Comparison of ENCODE assay signal across 8 cellular contexts in the genomic region with DNA sequence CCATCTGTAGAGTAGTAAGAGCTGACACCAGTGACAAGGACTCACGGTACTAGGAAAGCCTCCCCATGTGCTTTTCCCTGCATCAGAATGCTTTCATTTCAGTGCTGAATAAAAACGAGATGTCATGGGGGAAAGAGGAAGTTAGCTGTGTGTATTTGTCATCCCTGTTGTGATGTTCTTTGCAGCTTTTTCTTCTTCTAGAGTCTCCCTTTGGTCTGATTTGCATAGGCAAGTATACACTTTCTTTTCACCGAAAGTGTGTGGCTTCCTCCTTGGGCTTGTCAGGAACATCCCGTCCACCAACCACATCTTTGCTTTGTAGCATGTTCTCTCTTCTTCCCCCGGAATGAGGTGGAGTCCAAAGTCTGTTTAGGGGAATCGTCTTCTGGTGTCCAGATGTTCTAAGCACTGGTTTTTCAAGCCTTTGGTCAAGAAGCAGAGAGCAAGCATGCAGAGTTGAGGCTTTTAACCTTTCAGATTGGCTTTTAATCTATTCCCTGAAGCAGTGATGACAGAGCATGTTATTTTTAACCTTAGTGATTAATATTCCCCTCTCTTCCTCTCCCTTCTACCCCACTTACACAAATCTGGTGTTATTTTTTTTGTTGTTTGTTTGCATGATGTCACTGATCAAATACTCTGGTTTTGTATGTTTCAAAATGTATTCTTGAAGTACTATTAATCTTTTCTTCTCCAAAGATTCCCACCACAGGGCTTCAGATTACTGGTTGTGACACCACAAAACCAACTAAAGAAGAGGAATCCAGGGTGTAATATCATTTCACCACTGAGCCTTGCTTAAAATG.
A peak's percentile ranks its signal among the peaks of the same experiment; 100 is the strongest.
DNase-seq lines count a peak whose midpoint lies in the region; ATAC-seq and TF ChIP-seq lines count a peak whose summit lies in the region.

No MANE protein-coding gene starts in this region.

- peaks cover 79% of the 10 kb centered on the region for H3K79me2 ChIP-seq in SK-N-SH (ENCODE audit: insufficient read depth)

- POLR2A ChIA-PET in SK-N-SH (lab: Yijun Ruan, JAX) = no interaction called here

- H4K20me1 ChIP-seq in SK-N-SH (ENCODE audit: insufficient read depth) = peaks cover 52% of the 10 kb centered on the region

- CTCF ChIA-PET in SK-N-SH (lab: Yijun Ruan, JAX) = interaction anchor here (0.8 to 1.4 kb wide), 4 partner anchors 33 to 179 kb away, joined by 3 to 4 read pairs (median 3); no protein-coding TSS in a partner anchor

- peaks cover 13 to 19% of the 10 kb centered on the region in 2 experiments; a peak in 3 of 4 replicates for H3K4me1 ChIP-seq in SK-N-SH (ENCODE audit: control insufficient read depth in 1 of 2, insufficient read depth in 2 of 2, low read depth in 1 of 2, low read length in 1 of 2)
- H3K4me1 ChIP-seq in thyroid gland = peaks cover 0 to 24% of the 10 kb centered on the region in 2 donors

- H3K36me3 ChIP-seq in SK-N-SH (replicated peaks in 1 of 2; ENCODE audit: control insufficient read depth in 1 of 2, insufficient read depth in 2 of 2, low read length in 1 of 2) = peaks cover 2 to 4% of the 10 kb centered on the region in 2 experiments
- no peaks in the 10 kb centered on the region for H3K36me3 ChIP-seq in thyroid gland

- peaks cover 9% of the 10 kb centered on the region for H3F3A ChIP-seq in SK-N-SH (replicated peaks; ENCODE audit: insufficient read depth)

- TF ChIP-seq CTCF in SK-N-SH (IDR thresholded peaks at IDR 0.05) = no peak
- TF ChIP-seq CTCF in thyroid gland (IDR thresholded peaks at IDR 0.05) = no peak

- DNase-seq in stimulated activated CD4-positive, alpha-beta T cell treated with anti-CD3 and anti-CD28 coated beads, Interleukin-15, amount 100 ng/mL, for 24 hours = peak; percentile 55
- DNase-seq in stimulated activated CD4-positive, alpha-beta T cell treated with anti-CD3 and anti-CD28 coated beads, Interleukin-4, amount 100 ng/mL, for 1 hour = no peak
- peak; percentile 19 for DNase-seq in SK-N-SH
- DNase-seq in fibroblast of gingiva (ENCODE audit: low read depth) = peak; percentile 95
- DNase-seq in smooth muscle cell of the brain vasculature (ENCODE audit: low read depth, low spot score) = peak; percentile 28
- DNase-seq in NCI-H2107 (lab: John Stamatoyannopoulos, UW) = no peak
- no peak for DNase-seq in thyroid gland

- H3K9me3 ChIP-seq in SK-N-SH = no peaks in the 10 kb centered on the region
- H3K9me3 ChIP-seq in thyroid gland = no peaks in the 10 kb centered on the region

- no peak for TF ChIP-seq EP300 in SK-N-SH (IDR thresholded peaks at IDR 0.05; ENCODE audit: borderline replicate concordance in 1 of 2, low read depth in 1 of 2, low read length in 1 of 2)

- intact Hi-C loops in thyroid gland (cut with DNase I) = no loop called here

- TF ChIP-seq POLR2A in thyroid gland (IDR thresholded peaks at IDR 0.05) = no peak

- 63% methylated on average over 6 of the region's 6 CpGs for WGBS in SK-N-SH (ENCODE audit: low lambda C conversion rate)
- 51 to 63% methylated on average over 6 of the region's 6 CpGs for WGBS in thyroid gland, 2 donors

- H3K27me3 ChIP-seq in SK-N-SH (ENCODE audit: insufficient read depth) (no peaks in the 10 kb centered on the region), thyroid gland (no peaks in the 10 kb centered on the region)

- no peaks in the 10 kb centered on the region for H3K9me2 ChIP-seq in SK-N-SH

- H3K4me3 ChIP-seq in SK-N-SH (ENCODE audit: low read depth in 2 of 2, low read length in 1 of 2) (no peak overlapping the region), thyroid gland (replicated peaks in 1 of 3) (no peak overlapping the region)

- H3K27ac ChIP-seq in SK-N-SH (ENCODE audit: low read depth in 2 of 2, low read length in 1 of 2) = peak overlapping the region; percentile 32 to 67; a peak in 3 of 4 replicates
- peak overlapping the region in 1 of 3 donors; percentile 0 for H3K27ac ChIP-seq in thyroid gland

- no peak overlapping the region for H3K9ac ChIP-seq in SK-N-SH

- peak overlapping the region; percentile 39; the same call in 1 of the 2 replicates for H3K4me2 ChIP-seq in SK-N-SH

- peak; percentile 97 for ATAC-seq in HG02973 (IDR thresholded peaks at IDR 0.05; ENCODE audit: unreplicated experiment)

- no peak overlapping the region for H2AFZ ChIP-seq in SK-N-SH (ENCODE audit: low read depth)

- TF ChIP-seq RAD21 in SK-N-SH (IDR thresholded peaks at IDR 0.05; ENCODE audit: low read length) = no peak

TF ChIP-seq in SK-N-SH, 30 proteins besides CTCF, POLR2A, EP300 and RAD21:
- TF ChIP-seq TCF12 (IDR thresholded peaks at IDR 0.05) = peak; percentile 71
- no peak for TF ChIP-seq NFIC (IDR thresholded peaks at IDR 0.05; ENCODE audit: borderline replicate concordance)

Comparison
In these comparisons a context has a peak if more than half of its experiments do, and no peak if none do; other contexts are left out.
1. DNase-seq: peak in stimulated activated CD4-positive, alpha-beta T cell treated with anti-CD3 and anti-CD28 coated beads, Interleukin-15, amount 100 ng/mL, for 24 hours (single experiment), SK-N-SH (single experiment), fibroblast of gingiva (single experiment) and smooth muscle cell of the brain vasculature (single experiment); none in stimulated activated CD4-positive, alpha-beta T cell treated with anti-CD3 and anti-CD28 coated beads, Interleukin-4, amount 100 ng/mL, for 1 hour (single experiment), NCI-H2107 (single experiment) and thyroid gland (0 of 2).